In genomic region chr22:37186997-37187522, GRCh38 we compare ENCODE assay signal across 9 cellular contexts. TPM values are rescaled to one million over a fixed set of nuclear protein-coding genes. Genes with fewer than 3 reads are reported as not detected.
DNase-seq lines count a peak whose midpoint lies in the region; ATAC-seq and TF ChIP-seq lines count a peak whose summit lies in the region.
"Had no signal": no experiment of that assay in that cellular context is flagged by ENCODE, and none has a peak within 500 bp of the region (broad histone marks: within the 10 kb centered on the region; RNA-seq: fewer than 3 reads in every experiment).

No MANE protein-coding gene starts in this region.

- no peak overlapping the region for H3K4me3 Mint-ChIP-seq in activated CD4-positive, alpha-beta memory T cell treated with anti-CD3 and anti-CD28 coated beads, Interleukin-2, amount 10 ng/mL, durations not matched to agents 7 days and 5 days
- H3K4me3 Mint-ChIP-seq in activated CD4-positive, alpha-beta memory T cell treated with anti-CD3 and anti-CD28 coated beads for 36 hours = no peak overlapping the region
- H3K4me3 Mint-ChIP-seq in central memory CD8-positive, alpha-beta T cell = peak overlapping the region; percentile 63
- peak overlapping the region; percentile 86 for H3K4me3 Mint-ChIP-seq in type B pancreatic cell

- CTCF ChIA-PET in activated CD4-positive, alpha-beta memory T cell treated with anti-CD3 and anti-CD28 coated beads, Interleukin-2, amount 10 ng/mL, durations not matched to agents 7 days and 5 days (lab: Charles Lee) = interaction anchor here (1.2 to 1.9 kb wide), 5 partner anchors 11 to 40 kb away, joined by 3 to 5 read pairs (median 3); no protein-coding TSS in a partner anchor
- CTCF ChIA-PET in activated CD4-positive, alpha-beta memory T cell treated with anti-CD3 and anti-CD28 coated beads for 36 hours (lab: Charles Lee) = interaction anchor here (0.8 to 1.5 kb wide), 4 partner anchors 10 to 701 kb away, joined by 3 to 7 read pairs (median 4); no protein-coding TSS in a partner anchor

- no CpG with 5 or more reads among the region's 4 CpGs for WGBS in right lobe of liver (ENCODE audit: insufficient coverage, low coverage, low lambda C conversion rate, missing lambda C conversion rate)

- H3K9me3 Mint-ChIP-seq in activated CD4-positive, alpha-beta memory T cell treated with anti-CD3 and anti-CD28 coated beads, Interleukin-2, amount 10 ng/mL, durations not matched to agents 7 days and 5 days = no peaks in the 10 kb centered on the region
- no peaks in the 10 kb centered on the region for H3K9me3 Mint-ChIP-seq in activated CD4-positive, alpha-beta memory T cell treated with anti-CD3 and anti-CD28 coated beads for 36 hours
- no peaks in the 10 kb centered on the region for H3K9me3 Mint-ChIP-seq in central memory CD8-positive, alpha-beta T cell
- peaks cover 2% of the 10 kb centered on the region for H3K9me3 Mint-ChIP-seq in type B pancreatic cell

- intact Hi-C loops in activated CD4-positive, alpha-beta memory T cell treated with anti-CD3 and anti-CD28 coated beads for 36 hours (cut with micrococcal nuclease) = no loop called here
- intact Hi-C loops in right lobe of liver (cut with DNase I) = no loop called here

- no peak for TF ChIP-seq POLR2A in right lobe of liver (IDR thresholded peaks at IDR 0.05)

- H3K27ac ChIP-seq in right lobe of liver = peak overlapping the region; percentile 16 to 81 (median 36)

- H3K4me3 ChIP-seq in right lobe of liver = no peak overlapping the region

- DNase-seq in activated CD4-positive, alpha-beta memory T cell treated with anti-CD3 and anti-CD28 coated beads, Interleukin-2, amount 10 ng/mL, durations not matched to agents 7 days and 5 days = no peak
- no peak for DNase-seq in activated CD4-positive, alpha-beta memory T cell treated with anti-CD3 and anti-CD28 coated beads for 36 hours
- DNase-seq in central memory CD8-positive, alpha-beta T cell (ENCODE audit: low spot score in 2 of 2) = no peak
- DNase-seq in right lobe of liver = peak in 2 of 3 donors; percentile 8 to 17
- no peak for DNase-seq in type B pancreatic cell (ENCODE audit: extremely low spot score, unreplicated experiment)
- DNase-seq in hypothalamus (lab: John Stamatoyannopoulos, UW) = no peak
- DNase-seq in stimulated activated CD4-positive, alpha-beta T cell treated with anti-CD3 and anti-CD28 coated beads, Interleukin-2, amount 100 ng/mL, for 48 hours = no peak
- DNase-seq: NCI-H1048 had no signal

- POLR2A ChIA-PET in activated CD4-positive, alpha-beta memory T cell treated with anti-CD3 and anti-CD28 coated beads, Interleukin-2, amount 10 ng/mL, durations not matched to agents 7 days and 5 days (lab: Charles Lee) = interaction anchor here (0.9 to 2.6 kb wide), 8 partner anchors 9 to 65 kb away, joined by 3 to 9 read pairs (median 4); no protein-coding TSS in a partner anchor
- POLR2A ChIA-PET in activated CD4-positive, alpha-beta memory T cell treated with anti-CD3 and anti-CD28 coated beads for 36 hours (lab: Charles Lee) = no interaction called here

- peaks cover 0 to 5% (median 0%) of the 10 kb centered on the region in 4 donors for H3K4me1 ChIP-seq in right lobe of liver

- no peak for TF ChIP-seq CTCF in right lobe of liver (IDR thresholded peaks at IDR 0.05)
- no peak for TF ChIP-seq CTCF in type B pancreatic cell (conservative IDR thresholded peaks at IDR 0.05)

- H3K27me3 ChIP-seq in right lobe of liver = no peaks in the 10 kb centered on the region

- H3K36me3 ChIP-seq in right lobe of liver = peaks cover 0 to 4% (median 0%) of the 10 kb centered on the region in 4 donors

- no peaks in the 10 kb centered on the region for H3K9me3 ChIP-seq in right lobe of liver

- H3K27ac Mint-ChIP-seq in activated CD4-positive, alpha-beta memory T cell treated with anti-CD3 and anti-CD28 coated beads, Interleukin-2, amount 10 ng/mL, durations not matched to agents 7 days and 5 days = peak overlapping the region; percentile 72
- no peak overlapping the region for H3K27ac Mint-ChIP-seq in activated CD4-positive, alpha-beta memory T cell treated with anti-CD3 and anti-CD28 coated beads for 36 hours
- H3K27ac Mint-ChIP-seq in central memory CD8-positive, alpha-beta T cell (ENCODE audit: low read depth) = peak overlapping the region; percentile 45
- peak overlapping the region; percentile 91 for H3K27ac Mint-ChIP-seq in type B pancreatic cell

- no peaks in the 10 kb centered on the region for H3K27me3 Mint-ChIP-seq in activated CD4-positive, alpha-beta memory T cell treated with anti-CD3 and anti-CD28 coated beads, Interleukin-2, amount 10 ng/mL, durations not matched to agents 7 days and 5 days
- H3K27me3 Mint-ChIP-seq in activated CD4-positive, alpha-beta memory T cell treated with anti-CD3 and anti-CD28 coated beads for 36 hours = no peaks in the 10 kb centered on the region
- H3K27me3 Mint-ChIP-seq in central memory CD8-positive, alpha-beta T cell = no peaks in the 10 kb centered on the region
- no peaks in the 10 kb centered on the region for H3K27me3 Mint-ChIP-seq in type B pancreatic cell

- H3K4me1 Mint-ChIP-seq in activated CD4-positive, alpha-beta memory T cell treated with anti-CD3 and anti-CD28 coated beads, Interleukin-2, amount 10 ng/mL, durations not matched to agents 7 days and 5 days = peaks cover 46% of the 10 kb centered on the region
- H3K4me1 Mint-ChIP-seq in activated CD4-positive, alpha-beta memory T cell treated with anti-CD3 and anti-CD28 coated beads for 36 hours (ENCODE audit: low read depth) = peaks cover 39% of the 10 kb centered on the region
- H3K4me1 Mint-ChIP-seq in central memory CD8-positive, alpha-beta T cell = peaks cover 57% of the 10 kb centered on the region
- H3K4me1 Mint-ChIP-seq in type B pancreatic cell (ENCODE audit: unreplicated experiment) = peaks cover 28% of the 10 kb centered on the region

- no peak for ATAC-seq in central memory CD8-positive, alpha-beta T cell (replicated peaks; ENCODE audit: extremely low read depth, poor library complexity, severe bottlenecking)
- ATAC-seq in right lobe of liver = no peak
- no peak for ATAC-seq in GM21515 (IDR thresholded peaks at IDR 0.05; ENCODE audit: unreplicated experiment)

- peaks cover 8% of the 10 kb centered on the region for H3K36me3 Mint-ChIP-seq in activated CD4-positive, alpha-beta memory T cell treated with anti-CD3 and anti-CD28 coated beads, Interleukin-2, amount 10 ng/mL, durations not matched to agents 7 days and 5 days (ENCODE audit: low read depth)
- H3K36me3 Mint-ChIP-seq in activated CD4-positive, alpha-beta memory T cell treated with anti-CD3 and anti-CD28 coated beads for 36 hours = peaks cover 8% of the 10 kb centered on the region
- peaks cover 3% of the 10 kb centered on the region for H3K36me3 Mint-ChIP-seq in central memory CD8-positive, alpha-beta T cell (ENCODE audit: insufficient read depth)
- no peaks in the 10 kb centered on the region for H3K36me3 Mint-ChIP-seq in type B pancreatic cell

RNA-seq across cellular contexts. Expression of gene C1QTNF6, which starts 1.0 kb away (rescaled TPM):
- 10 to 100 TPM; 10.2 to 10.3 TPM for total RNA-seq in activated CD4-positive, alpha-beta memory T cell treated with anti-CD3 and anti-CD28 coated beads, Interleukin-2, amount 10 ng/mL, durations not matched to agents 7 days and 5 days
- 10 to 100 TPM; 11.1 to 13.0 TPM for total RNA-seq in activated CD4-positive, alpha-beta memory T cell treated with anti-CD3 and anti-CD28 coated beads for 36 hours
- total RNA-seq in right lobe of liver (10 to 100 TPM in 2 of 6 experiments, 1 to 10 TPM in 4; 3.3 to 12.6 (median 6.3) TPM), type B pancreatic cell (ENCODE audit: low replicate concordance) (23.2 and 26.2 TPM in 2 replicates)

RNA-seq across cellular contexts. Expression of gene SSTR3, which starts 25.2 kb away (rescaled TPM):
- total RNA-seq in activated CD4-positive, alpha-beta memory T cell treated with anti-CD3 and anti-CD28 coated beads, Interleukin-2, amount 10 ng/mL, durations not matched to agents 7 days and 5 days = 1 to 10 TPM; 3.4 to 3.9 TPM
- 1 to 10 TPM; 8.5 to 9.3 TPM for total RNA-seq in activated CD4-positive, alpha-beta memory T cell treated with anti-CD3 and anti-CD28 coated beads for 36 hours
- total RNA-seq in right lobe of liver (not detected), type B pancreatic cell (ENCODE audit: low replicate concordance) (2.4 and 3.4 TPM in 2 replicates)

RNA-seq across cellular contexts. Expression of gene IL2RB, which starts 37.3 kb away (rescaled TPM):
- 100 to 1,000 TPM; 320 to 323 TPM for total RNA-seq in activated CD4-positive, alpha-beta memory T cell treated with anti-CD3 and anti-CD28 coated beads, Interleukin-2, amount 10 ng/mL, durations not matched to agents 7 days and 5 days
- total RNA-seq in activated CD4-positive, alpha-beta memory T cell treated with anti-CD3 and anti-CD28 coated beads for 36 hours = 100 to 1,000 TPM; 306 to 310 TPM
- total RNA-seq in right lobe of liver (1 to 10 TPM; 1.2 to 8.6 (median 2.0) TPM), type B pancreatic cell (ENCODE audit: low replicate concordance) (0.12 and 0.68 TPM in 2 replicates)

RNA-seq across cellular contexts. Expression of gene RAC2, which starts 57.0 kb away (rescaled TPM):
- 1,000 to 10,000 TPM in 1 of 2 experiments, 100 to 1,000 TPM in 1; 984 to 1,005 TPM for total RNA-seq in activated CD4-positive, alpha-beta memory T cell treated with anti-CD3 and anti-CD28 coated beads, Interleukin-2, amount 10 ng/mL, durations not matched to agents 7 days and 5 days
- total RNA-seq in activated CD4-positive, alpha-beta memory T cell treated with anti-CD3 and anti-CD28 coated beads for 36 hours = 100 to 1,000 TPM; 714 to 727 TPM
- 10 to 100 TPM in 1 of 6 experiments, 1 to 10 TPM in 5; 3.4 to 12.9 (median 6.5) TPM for total RNA-seq in right lobe of liver
- 0.24 and 1.2 TPM in 2 replicates for total RNA-seq in type B pancreatic cell (ENCODE audit: low replicate concordance)

Comparison
In these comparisons a context has a peak if more than half of its experiments do, and no peak if none do; other contexts are left out.
1. DNase-seq: peak in right lobe of liver (2 of 3); none in activated CD4-positive, alpha-beta memory T cell treated with anti-CD3 and anti-CD28 coated beads, Interleukin-2, amount 10 ng/mL, durations not matched to agents 7 days and 5 days (single experiment), activated CD4-positive, alpha-beta memory T cell treated with anti-CD3 and anti-CD28 coated beads for 36 hours (single experiment), central memory CD8-positive, alpha-beta T cell (0 of 2), type B pancreatic cell (single experiment), hypothalamus (0 of 51) and stimulated activated CD4-positive, alpha-beta T cell treated with anti-CD3 and anti-CD28 coated beads, Interleukin-2, amount 100 ng/mL, for 48 hours (0 of 2).
2. H3K4me3 Mint-ChIP-seq: peak in central memory CD8-positive, alpha-beta T cell (single experiment) and type B pancreatic cell (single experiment); none in activated CD4-positive, alpha-beta memory T cell treated with anti-CD3 and anti-CD28 coated beads, Interleukin-2, amount 10 ng/mL, durations not matched to agents 7 days and 5 days (single experiment) and activated CD4-positive, alpha-beta memory T cell treated with anti-CD3 and anti-CD28 coated beads for 36 hours (single experiment).
3. RNA of gene IL2RB, which starts 37.3 kb away (total RNA-seq): 320 to 323 TPM in activated CD4-positive, alpha-beta memory T cell treated with anti-CD3 and anti-CD28 coated beads, Interleukin-2, amount 10 ng/mL, durations not matched to agents 7 days and 5 days and 306 to 310 TPM in activated CD4-positive, alpha-beta memory T cell treated with anti-CD3 and anti-CD28 coated beads for 36 hours; 1.2 to 8.6 TPM in right lobe of liver and 0.12 to 0.68 TPM in type B pancreatic cell; every median in the first group is over 10 times any median in the second.